ENCODE assay signal across 1 cellular context in the genomic region with DNA sequence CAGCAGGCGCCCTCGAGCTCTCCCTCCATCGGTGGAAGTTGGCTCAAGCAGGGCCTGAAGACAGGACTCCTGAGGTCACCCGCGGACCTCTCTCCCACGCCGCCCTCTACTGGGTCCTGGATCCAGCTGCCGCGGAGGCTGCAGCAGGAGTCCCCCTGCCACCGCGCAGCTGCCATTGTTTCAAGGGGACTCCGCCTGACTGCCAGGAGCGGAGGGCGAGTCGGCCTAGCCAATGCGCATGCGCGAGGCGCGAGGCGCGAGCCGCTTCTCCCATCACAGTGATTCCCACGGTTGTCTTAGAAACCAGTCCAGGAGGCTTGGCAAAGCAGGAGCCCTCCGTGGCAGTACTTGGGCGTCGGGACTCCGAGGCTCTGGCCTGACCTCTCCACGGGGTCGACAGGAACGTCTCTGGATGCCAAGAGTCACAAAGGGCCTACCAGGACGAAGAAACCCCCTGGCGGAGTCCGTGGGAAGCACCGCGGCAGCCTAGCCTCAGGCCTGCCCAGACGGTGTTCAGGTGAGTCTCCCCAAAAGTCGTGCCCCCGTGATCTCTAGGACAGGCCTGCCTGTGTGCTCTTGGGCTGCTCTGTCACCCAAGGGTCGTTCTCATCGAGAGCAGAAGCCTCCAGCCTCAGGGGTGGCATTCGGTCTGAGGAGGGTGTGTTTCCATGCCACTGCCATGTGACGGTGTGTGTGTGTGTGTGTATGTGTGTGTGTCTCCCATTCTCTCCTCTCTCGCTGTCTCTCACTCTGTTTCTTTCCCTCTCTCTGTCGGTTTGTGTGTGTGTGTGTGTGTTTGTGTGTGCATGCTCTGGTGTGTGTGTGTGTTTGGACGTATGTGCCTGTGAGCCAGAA.
TF ChIP-seq lines count a peak whose summit lies in the region.

No MANE protein-coding gene starts in this region.

TF ChIP-seq in GM12878, 131 proteins besides CTCF, POLR2A, EP300 and RAD21 (continued from another document):
- no peak for TF ChIP-seq ETV6 (conservative IDR thresholded peaks at IDR 0.05 in 1 of 2, IDR thresholded peaks at IDR 0.05 in 1 of 2; ENCODE audit: borderline replicate concordance in 1 of 2, low read depth in 1 of 2)
- TF ChIP-seq ZNF24 (IDR thresholded peaks at IDR 0.05): no peak
- TF ChIP-seq MEF2B (IDR thresholded peaks at IDR 0.05; ENCODE audit: partially characterized antibody, poor library complexity, severe bottlenecking): no peak
- no peak for TF ChIP-seq TARDBP (IDR thresholded peaks at IDR 0.05; ENCODE audit: borderline replicate concordance)
- TF ChIP-seq SUPT20H (IDR thresholded peaks at IDR 0.05; ENCODE audit: borderline replicate concordance, control insufficient read depth, low read depth, low read length): no peak
- TF ChIP-seq, protein P1, sequence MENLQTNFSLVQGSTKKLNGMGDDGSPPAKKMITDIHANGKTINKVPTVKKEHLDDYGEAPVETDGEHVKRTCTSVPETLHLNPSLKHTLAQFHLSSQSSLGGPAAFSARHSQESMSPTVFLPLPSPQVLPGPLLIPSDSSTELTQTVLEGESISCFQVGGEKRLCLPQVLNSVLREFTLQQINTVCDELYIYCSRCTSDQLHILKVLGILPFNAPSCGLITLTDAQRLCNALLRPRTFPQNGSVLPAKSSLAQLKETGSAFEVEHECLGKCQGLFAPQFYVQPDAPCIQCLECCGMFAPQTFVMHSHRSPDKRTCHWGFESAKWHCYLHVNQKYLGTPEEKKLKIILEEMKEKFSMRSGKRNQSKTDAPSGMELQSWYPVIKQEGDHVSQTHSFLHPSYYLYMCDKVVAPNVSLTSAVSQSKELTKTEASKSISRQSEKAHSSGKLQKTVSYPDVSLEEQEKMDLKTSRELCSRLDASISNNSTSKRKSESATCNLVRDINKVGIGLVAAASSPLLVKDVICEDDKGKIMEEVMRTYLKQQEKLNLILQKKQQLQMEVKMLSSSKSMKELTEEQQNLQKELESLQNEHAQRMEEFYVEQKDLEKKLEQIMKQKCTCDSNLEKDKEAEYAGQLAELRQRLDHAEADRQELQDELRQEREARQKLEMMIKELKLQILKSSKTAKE (IDR thresholded peaks at IDR 0.05; ENCODE audit: low read depth, poor library complexity, severe bottlenecking): no peak
- TF ChIP-seq NFIC (IDR thresholded peaks at IDR 0.05; ENCODE audit: low read depth, low read length): no peak
- TF ChIP-seq RUNX3 (IDR thresholded peaks at IDR 0.05; ENCODE audit: low read length): no peak
- TF ChIP-seq SMC3 (IDR thresholded peaks at IDR 0.05; ENCODE audit: borderline replicate concordance, low read length): no peak
